Comparison of ENCODE assay signal across 8 cellular contexts in the genomic region with DNA sequence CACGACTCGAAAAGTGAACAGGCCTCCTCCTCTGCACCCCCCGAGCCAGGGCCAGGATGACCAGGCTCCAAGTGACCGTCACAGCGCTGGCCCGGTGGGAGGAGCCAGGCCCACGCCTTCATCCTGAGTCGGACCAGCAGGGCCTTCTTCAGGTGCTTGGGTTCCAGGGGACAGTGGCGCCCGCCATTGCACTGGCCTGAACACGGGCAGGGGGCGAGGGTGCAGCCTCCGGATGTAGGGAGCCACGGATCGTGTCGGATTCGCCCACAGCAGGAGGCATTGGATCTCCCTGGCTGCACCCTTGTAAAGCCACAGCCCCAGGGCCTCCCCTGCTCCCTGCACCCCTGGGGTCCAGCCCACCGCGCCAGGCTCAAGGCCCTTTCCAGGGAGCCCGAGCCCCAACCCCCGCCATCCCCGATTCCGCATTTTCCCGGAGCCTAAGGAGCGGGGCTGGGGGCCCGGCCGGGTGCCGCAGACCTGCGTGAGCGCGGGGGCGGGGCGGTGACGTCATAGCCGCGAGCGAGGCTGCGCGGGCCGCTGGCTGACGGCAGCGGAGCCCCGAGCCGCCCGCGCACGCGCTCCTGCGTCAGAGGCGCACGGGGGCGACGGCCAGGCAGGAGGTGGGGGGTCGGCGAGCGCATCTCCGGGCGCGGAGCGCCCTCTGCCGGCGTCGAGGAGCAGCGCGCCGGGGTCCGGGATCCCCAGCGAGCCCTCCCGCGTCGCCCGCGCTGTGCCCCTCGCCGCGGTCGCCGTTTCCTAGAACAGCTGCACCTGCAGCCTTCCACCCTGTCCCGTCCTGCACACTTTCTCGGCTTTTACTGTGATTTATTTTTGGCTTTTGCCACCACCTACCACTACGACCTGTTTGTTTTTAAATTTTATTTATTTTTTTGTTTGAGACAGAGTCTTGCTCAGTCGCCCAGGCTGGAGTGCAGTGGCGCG.
DNase-seq lines count a peak whose midpoint lies in the region; ATAC-seq lines count a peak whose summit lies in the region.

No MANE protein-coding gene starts in this region.

- H3K27ac Mint-ChIP-seq in memory B cell = peak overlapping the region; percentile 87

- peak overlapping the region; percentile 59 for H3K4me3 Mint-ChIP-seq in memory B cell

- H3K36me3 Mint-ChIP-seq in memory B cell = no peaks in the 10 kb centered on the region

- H3K27me3 Mint-ChIP-seq in memory B cell = peaks cover 10% of the 10 kb centered on the region

- peak overlapping the region; percentile 37 for H3K27ac ChIP-seq in effector memory CD4-positive, alpha-beta T cell (ENCODE audit: insufficient read depth, low read length, poor library complexity, severe bottlenecking)

- H3K4me1 ChIP-seq in effector memory CD4-positive, alpha-beta T cell (ENCODE audit: control insufficient read depth, insufficient read depth, low read length, poor library complexity, severe bottlenecking) = peaks cover 39% of the 10 kb centered on the region

- no peaks in the 10 kb centered on the region for H3K9me3 Mint-ChIP-seq in memory B cell

- H3K4me3 ChIP-seq in effector memory CD4-positive, alpha-beta T cell (ENCODE audit: insufficient read depth, low read depth, low read length, poor library complexity, severe bottlenecking) = no peak overlapping the region

- DNase-seq in GM03348 (ENCODE audit: low spot score) (peak; percentile 99), NK-92 (lab: John Stamatoyannopoulos, UW; ENCODE audit: unreplicated experiment) (peak; percentile 68), memory B cell (ENCODE audit: low spot score in 2 of 2) (peak; percentile 95 to 97)
- DNase-seq in activated CD8-positive, alpha-beta memory T cell treated with anti-CD3 and anti-CD28 coated beads for 4 hours (ENCODE audit: low read depth in 2 of 2) = peak; percentile 85 to 93
- peak; percentile 87 to 91 (median 89) for DNase-seq in effector memory CD4-positive, alpha-beta T cell
- peak; percentile 79 for DNase-seq in stimulated activated CD8-positive, alpha-beta memory T cell treated with anti-CD3 and anti-CD28 coated beads, Interleukin-12 subunit alpha, Interleukin-12 subunit beta, amount 100 ng/mL, for 1 hour (ENCODE audit: low read depth)

- H3K27me3 ChIP-seq in effector memory CD4-positive, alpha-beta T cell (replicated peaks; ENCODE audit: control insufficient read depth, insufficient read depth, low read length, poor library complexity, severe bottlenecking) = peaks cover 6% of the 10 kb centered on the region

- no peaks in the 10 kb centered on the region for H3K9me3 ChIP-seq in effector memory CD4-positive, alpha-beta T cell (ENCODE audit: control insufficient read depth, low read length)

- H3K36me3 ChIP-seq in effector memory CD4-positive, alpha-beta T cell (ENCODE audit: control insufficient read depth, insufficient read depth, low read length) = no peaks in the 10 kb centered on the region

- peaks cover 16% of the 10 kb centered on the region for H3K4me1 Mint-ChIP-seq in memory B cell

- peak; percentile 35 for ATAC-seq in HG03439 (IDR thresholded peaks at IDR 0.05; ENCODE audit: unreplicated experiment)
- peak; percentile 65 for ATAC-seq in memory B cell (ENCODE audit: low read depth)
- no peak for ATAC-seq in HG03571 (IDR thresholded peaks at IDR 0.05; ENCODE audit: unreplicated experiment)
